In genomic region chr16:17585449-17586080, GRCh38 we compare ENCODE assay signal across 25 cellular contexts.
"Had no signal": no experiment of that assay in that cellular context is flagged by ENCODE, and none has a peak within 500 bp of the region (broad histone marks: within the 10 kb centered on the region; RNA-seq: fewer than 3 reads in every experiment).

No MANE protein-coding gene starts in this region.

- H3K27ac ChIP-seq: cardiac muscle cell, hepatocyte, lower lobe of right lung, neural progenitor cell, right lobe of liver, transverse colon, vagina, WERI-Rb-1 had no signal

- H3K27me3 ChIP-seq: cardiac muscle cell, hepatocyte, neural progenitor cell, right lobe of liver, vagina had no signal

- H3K4me1 ChIP-seq: lower lobe of right lung, neural progenitor cell, right lobe of liver, transverse colon, vagina had no signal

- H3K9me3 ChIP-seq: right lobe of liver, transverse colon, vagina had no signal

- ATAC-seq: activated CD8-positive, alpha-beta memory T cell treated with anti-CD3 and anti-CD28 coated beads, Interleukin-2, amount 10 ng/mL, durations not matched to agents 7 days and 5 days; activated CD8-positive, alpha-beta T cell treated with anti-CD3 and anti-CD28 coated beads for 36 hours; activated naive CD8-positive, alpha-beta T cell treated with anti-CD3 and anti-CD28 coated beads, Interleukin-2, amount 50 U/mL, for 24 hours; left lobe of liver; lower lobe of right lung; naive thymus-derived CD8-positive, alpha-beta T cell; right lobe of liver; stimulated activated memory B cell treated with anti-CD40 and anti-IgM and Interleukin-4, amounts not matched to agents 10 μg/mL and 1 μg/mL and 100 μg/mL, for 72 hours had no signal

- H3K4me3 ChIP-seq: cardiac muscle cell, hepatocyte, lower lobe of right lung, neural progenitor cell, right lobe of liver, skin epidermis, transverse colon, vagina had no signal

- H3K36me3 ChIP-seq: cardiac muscle cell, lower lobe of right lung, neural progenitor cell, right lobe of liver, transverse colon, vagina, WERI-Rb-1 had no signal

- DNase-seq: activated CD4-positive, alpha-beta T cell treated with anti-CD3 and anti-CD28 coated beads, Interleukin-2, amount 10 ng/mL, durations not matched to agents 7 days and 5 days; activated CD4-positive, CD25-positive, alpha-beta regulatory T cell treated with anti-CD3 and anti-CD28 coated beads, Interleukin-2, amount 50 U/mL, for 72 hours; activated CD8-positive, alpha-beta memory T cell treated with anti-CD3 and anti-CD28 coated beads, Interleukin-2, amount 10 ng/mL, durations not matched to agents 7 days and 5 days; activated CD8-positive, alpha-beta T cell treated with anti-CD3 and anti-CD28 coated beads for 36 hours; activated gamma-delta T cell; activated naive CD4-positive, alpha-beta T cell treated with anti-CD3 and anti-CD28 coated beads, Interleukin-2, amount 50 U/mL, for 16 hours; activated naive CD8-positive, alpha-beta T cell treated with anti-CD3 and anti-CD28 coated beads, Interleukin-2, amount 50 U/mL, for 24 hours; activated T-cell treated with anti-CD3 and anti-CD28 coated beads for 4 hours; cortex of kidney; foreskin melanocyte; immature natural killer cell; lower lobe of right lung; naive thymus-derived CD8-positive, alpha-beta T cell; posterior cingulate gyrus; right lobe of liver; stimulated activated CD4-positive, alpha-beta T cell treated with anti-CD3 and anti-CD28 coated beads, Interleukin-2, amount 100 ng/mL, for 24 hours; transverse colon; WERI-Rb-1 had no signal
